Comparison of ENCODE assay signal across 10 cellular contexts in the genomic region with DNA sequence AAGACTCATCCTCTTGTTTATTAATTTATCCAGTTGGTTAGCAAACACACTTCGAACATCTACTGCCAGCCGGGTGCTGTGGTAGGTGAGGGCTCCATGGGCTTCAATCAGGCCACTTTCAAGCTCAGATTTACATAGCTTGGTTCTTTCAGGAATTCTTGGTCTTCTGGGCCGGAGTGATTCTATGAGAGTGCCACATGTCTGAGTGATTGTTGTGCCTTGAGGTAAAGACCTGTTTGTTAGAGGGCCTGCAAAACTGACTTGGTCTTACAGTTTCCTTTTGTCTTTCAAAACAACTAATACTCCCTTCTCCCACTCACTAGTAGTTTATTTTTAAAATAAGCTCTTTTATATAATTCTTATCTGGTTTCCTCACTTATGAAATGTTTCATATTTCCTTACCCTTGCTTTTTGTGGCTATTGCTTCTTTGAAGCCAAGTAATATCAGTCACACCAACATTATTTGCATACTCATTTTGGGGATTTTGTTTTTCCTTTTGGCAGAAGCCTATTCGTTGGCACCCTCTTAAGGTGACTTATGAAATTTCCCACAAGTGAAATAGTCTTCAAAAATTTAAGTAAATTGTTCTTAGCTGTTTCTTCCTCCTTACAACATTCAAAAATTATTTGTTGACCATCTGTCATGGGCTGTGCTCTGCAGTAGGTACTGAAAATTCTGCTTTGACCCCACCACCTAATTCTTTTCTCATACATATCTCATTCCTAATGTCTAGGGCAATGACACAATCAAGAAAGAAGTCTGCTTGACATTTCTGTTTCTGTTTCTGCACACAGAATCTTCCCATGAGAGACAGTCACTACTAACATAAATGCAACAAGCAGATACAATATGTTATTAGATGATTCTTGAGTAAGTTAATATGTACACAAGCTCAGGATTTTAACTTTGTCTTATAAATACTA.
DNase-seq lines count a peak whose midpoint lies in the region; ATAC-seq, FAIRE-seq and TF ChIP-seq lines count a peak whose summit lies in the region.
"Had no signal": no experiment of that assay in that cellular context is flagged by ENCODE, and none has a peak within 500 bp of the region (broad histone marks: within the 10 kb centered on the region; RNA-seq: fewer than 3 reads in every experiment).

No MANE protein-coding gene starts in this region.

- TF ChIP-seq CTCF in D721Med (IDR thresholded peaks at IDR 0.05; ENCODE audit: insufficient read depth, missing control alignments) (peak; percentile 14), cardiac fibroblast (IDR thresholded peaks at IDR 0.05; ENCODE audit: low read depth, low read length) (no peak), BE2C (IDR thresholded peaks at IDR 0.05; ENCODE audit: low read depth, low read length) (no peak)

- no peaks in the 10 kb centered on the region; the same call in 1 of the 2 replicates for H3K36me3 ChIP-seq in BE2C

- H3K4me3 ChIP-seq in cardiac fibroblast (replicated peaks in 1 of 2; ENCODE audit: low read depth in 2 of 2, low read length in 2 of 2) (no peak overlapping the region), BE2C (ENCODE audit: low read depth, low read length) (no peak overlapping the region)
- H3K4me3 ChIP-seq: suprapubic skin had no signal

- no peak for DNase-seq in D721Med (ENCODE audit: insufficient read length, low spot score)
- DNase-seq in cardiac fibroblast (ENCODE audit: low read depth in 2 of 2), result peak; percentile 64 to 73
- no peak for DNase-seq in mucosa of gallbladder (ENCODE audit: low spot score)
- DNase-seq in NCI-H82 (lab: John Stamatoyannopoulos, UW), result no peak
- DNase-seq in DMS53 (lab: John Stamatoyannopoulos, UW), result no peak
- no peak for DNase-seq in BE2C
- DNase-seq: activated CD4-positive, alpha-beta T cell treated with anti-CD3 and anti-CD28 coated beads, Interleukin-2, amount 50 U/mL, for 1 hour had no signal

- peak; percentile 74 for ATAC-seq in GM19328 (IDR thresholded peaks at IDR 0.05; ENCODE audit: unreplicated experiment)
- ATAC-seq in HG03159 (IDR thresholded peaks at IDR 0.05; ENCODE audit: unreplicated experiment), result peak; percentile 75

- H3K27me3 ChIP-seq in BE2C, result no peaks in the 10 kb centered on the region
- H3K27me3 ChIP-seq: suprapubic skin had no signal

- H3K4me1 ChIP-seq in BE2C, result no peaks in the 10 kb centered on the region

- H3K9me3 ChIP-seq in BE2C, result no peaks in the 10 kb centered on the region; the same call in 1 of the 2 replicates
- H3K9me3 ChIP-seq: suprapubic skin had no signal

- FAIRE-seq in D721Med (lab: Jason Lieb, UNC), result no peak

Comparison
In these comparisons a context has a peak if more than half of its experiments do, and no peak if none do; other contexts are left out.
1. DNase-seq: peak in cardiac fibroblast (2 of 2); none in D721Med (single experiment), mucosa of gallbladder (single experiment), NCI-H82 (single experiment), DMS53 (single experiment) and BE2C (single experiment).